In genomic region chr13:20142927-20143480, GRCh38 we compare ENCODE assay signal across 25 cellular contexts. TPM values are rescaled to one million over a fixed set of nuclear protein-coding genes. Genes with fewer than 3 reads are reported as not detected.
"Had no signal": no experiment of that assay in that cellular context is flagged by ENCODE, and none has a peak within 500 bp of the region (broad histone marks: within the 10 kb centered on the region; RNA-seq: fewer than 3 reads in every experiment).

No MANE protein-coding gene starts in this region.

- H3K4me1 ChIP-seq: ascending aorta had no signal

- H3K4me3 ChIP-seq: body of pancreas, K562, SK-N-MC had no signal

- H3K27me3 ChIP-seq: ascending aorta had no signal

- H3K27ac ChIP-seq: ascending aorta, body of pancreas, SK-N-MC had no signal

- H3K36me3 Mint-ChIP-seq: activated naive CD4-positive, alpha-beta T cell treated with anti-CD3 and anti-CD28 coated beads, Interleukin-2, amount 50 U/mL, for 24 hours; WTC11 had no signal

- DNase-seq: activated CD4-positive, alpha-beta T cell treated with anti-CD3 and anti-CD28 coated beads for 48 hours; activated CD4-positive, alpha-beta T cell treated with anti-CD3 and anti-CD28 coated beads, Interleukin-2, amount 50 U/mL, for 4 hours; activated CD4-positive, CD25-positive, alpha-beta regulatory T cell treated with anti-CD3 and anti-CD28 coated beads, Interleukin-2, amount 50 U/mL, for 72 hours; activated effector memory CD4-positive, alpha-beta T cell treated with Interleukin-2 at 50 U/mL for 16 hours; activated naive CD4-positive, alpha-beta T cell; activated T-cell treated with anti-CD3 and anti-CD28 coated beads for 4 hours; amniotic stem cell; body of pancreas; Karpas-422; MM.1S; NCI-H1105; NCI-H1436; NCI-H1694 treated with DMSO at 0.1 percent for 48 hours; NCI-H2029 treated with DMSO at 0.1 percent for 48 hours; NCI-H345; NCI-H510A; NCI-H526 treated with DMSO at 0.1 percent for 48 hours; NCI-H82; SW 1271 had no signal

- H3K9me3 ChIP-seq: ascending aorta, body of pancreas had no signal

- H3K36me3 ChIP-seq: ascending aorta had no signal

- ATAC-seq: body of pancreas, K562 had no signal

- H3K27ac Mint-ChIP-seq: activated naive CD4-positive, alpha-beta T cell treated with anti-CD3 and anti-CD28 coated beads, Interleukin-2, amount 50 U/mL, for 24 hours; WTC11 had no signal

- H3K4me3 Mint-ChIP-seq: activated naive CD4-positive, alpha-beta T cell treated with anti-CD3 and anti-CD28 coated beads, Interleukin-2, amount 50 U/mL, for 24 hours; WTC11 had no signal

- H3K9me3 Mint-ChIP-seq: activated naive CD4-positive, alpha-beta T cell treated with anti-CD3 and anti-CD28 coated beads, Interleukin-2, amount 50 U/mL, for 24 hours; WTC11 had no signal

RNA-seq across cellular contexts. Expression of gene GJA3, which starts 17.8 kb away (rescaled TPM):
- total RNA-seq: ascending aorta, body of pancreas, OCI-LY7 had no signal

RNA-seq across cellular contexts. Expression of gene GJB2, which starts 49.7 kb away (rescaled TPM):
- total RNA-seq: K562, OCI-LY7 had no signal
- polyA plus RNA-seq: K562 had no signal
